Comparison of ENCODE assay signal across 14 cellular contexts in the genomic region with DNA sequence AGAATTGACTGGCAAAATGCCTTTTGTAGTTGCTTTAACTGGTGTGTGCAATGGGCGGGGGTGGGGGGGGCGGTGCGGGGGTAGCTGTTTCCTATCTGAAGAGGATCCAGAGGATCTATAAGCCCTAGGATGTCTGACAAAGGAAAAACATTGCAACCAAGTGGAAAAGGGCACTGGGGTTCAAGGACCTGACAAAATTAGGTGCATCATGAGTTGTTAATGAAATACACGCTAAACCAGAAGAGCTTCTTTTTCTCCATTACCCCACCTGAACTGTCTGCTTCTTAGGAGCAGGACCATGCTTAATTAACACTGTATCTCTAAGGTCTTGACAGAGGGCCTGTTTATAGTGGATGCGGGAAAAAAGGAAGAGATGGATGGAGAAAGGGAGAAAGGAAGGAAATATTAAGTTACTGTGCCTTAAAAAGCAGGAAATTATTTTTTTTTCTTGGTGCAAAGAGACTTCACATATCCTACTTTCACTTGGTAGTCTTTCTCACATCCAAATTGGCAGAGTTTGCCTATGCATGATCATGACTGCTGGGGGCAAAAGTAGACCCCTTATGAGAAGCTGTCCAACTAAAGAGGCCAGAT. TPM values are rescaled to one million over a fixed set of nuclear protein-coding genes. Genes with fewer than 3 reads are reported as not detected.
DNase-seq lines count a peak whose midpoint lies in the region; ATAC-seq, FAIRE-seq and TF ChIP-seq lines count a peak whose summit lies in the region.
"Had no signal": no experiment of that assay in that cellular context is flagged by ENCODE, and none has a peak within 500 bp of the region (broad histone marks: within the 10 kb centered on the region; RNA-seq: fewer than 3 reads in every experiment).

No MANE protein-coding gene starts in this region.

- no peak overlapping the region for H3K27ac Mint-ChIP-seq in neural crest cell (ENCODE audit: unreplicated experiment)
- H3K27ac Mint-ChIP-seq: activated CD4-positive, alpha-beta memory T cell treated with anti-CD3 and anti-CD28 coated beads, Interleukin-2, amount 10 ng/mL, durations not matched to agents 7 days and 5 days; activated naive CD4-positive, alpha-beta T cell treated with anti-CD3 and anti-CD28 coated beads, Interleukin-2, amount 10 ng/mL, durations not matched to agents 7 days and 5 days; T-helper 2 cell treated with Interferon-gamma antibody and Interleukin-4, amounts not matched to agents 5 μg/mL and 100 μg/mL, for 36 hours had no signal

- peaks cover 59% of the 10 kb centered on the region for H3K4me1 Mint-ChIP-seq in neural crest cell

- POLR2A ChIA-PET in HepG2 (lab: Yijun Ruan, JAX), result no interaction called here
- POLR2A ChIA-PET in GM10248 (lab: Yijun Ruan, JAX), result no interaction called here

- DNase-seq in right lobe of liver, result no peak
- DNase-seq in HepG2 (ENCODE audit: low spot score), result no peak
- DNase-seq in dermis blood vessel endothelial cell, result peak; percentile 20
- DNase-seq in neural crest cell (ENCODE audit: low read depth, low spot score), result no peak
- no peak for DNase-seq in NCI-H82 treated with DMSO at 0.1 percent for 48 hours (lab: John Stamatoyannopoulos, UW; ENCODE audit: unreplicated experiment)
- no peak for DNase-seq in urothelium cell line (ENCODE audit: low spot score)
- no peak for DNase-seq in GM10248 (ENCODE audit: extremely low spot score)
- no peak for DNase-seq in activated gamma-delta T cell treated with Interleukin-2 at 50 U/mL for 16 hours
- DNase-seq: activated CD4-positive, alpha-beta memory T cell treated with anti-CD3 and anti-CD28 coated beads, Interleukin-2, amount 10 ng/mL, durations not matched to agents 7 days and 5 days; activated naive CD4-positive, alpha-beta T cell treated with anti-CD3 and anti-CD28 coated beads, Interleukin-2, amount 10 ng/mL, durations not matched to agents 7 days and 5 days; DMS79; hypothalamus had no signal

- CTCF ChIA-PET in HepG2 (lab: Yijun Ruan, JAX; ENCODE audit: low intra/inter-chr PET ratio, low total read pairs), result no interaction called here
- CTCF ChIA-PET in GM10248 (lab: Yijun Ruan, JAX), result interaction anchor here (1.1 kb wide), 1 partner anchor 11 kb away, joined by 3 read pairs; no protein-coding TSS in a partner anchor

- intact Hi-C loops in right lobe of liver (cut with DNase I), result no loop called here
- intact Hi-C loops in HepG2 (cut with micrococcal nuclease; ENCODE audit: unreplicated experiment), result no loop called here

- in situ Hi-C loops in HepG2 (cut with HindIII; ENCODE audit: extremely low pct_ligation_motif_present, low pct_unique_long_range_greater_than_20kb), result no loop called here

- FAIRE-seq in HepG2 (lab: Jason Lieb, UNC), result no peak
- FAIRE-seq in urothelium cell line (lab: Jason Lieb, UNC), result no peak

- H2AFZ ChIP-seq in HepG2 (ENCODE audit: low read length), result no peak overlapping the region

- no peak for TF ChIP-seq RAD21 in HepG2 (CRISPR knock-in tag; IDR thresholded peaks at IDR 0.05)

- H3K36me3 Mint-ChIP-seq in neural crest cell (ENCODE audit: low read depth), result peaks cover 8% of the 10 kb centered on the region

- TF ChIP-seq POLR2A in right lobe of liver (IDR thresholded peaks at IDR 0.05), result no peak
- TF ChIP-seq POLR2A in HepG2 (IDR thresholded peaks at IDR 0.05; ENCODE audit: insufficient read depth in 1 of 2, low read depth in 2 of 2, low read length in 2 of 2), result no peak

- TF ChIP-seq CTCF in right lobe of liver (IDR thresholded peaks at IDR 0.05) (no peak), HepG2 (CRISPR knock-in tag; IDR thresholded peaks at IDR 0.05) (no peak), neural crest cell (conservative IDR thresholded peaks at IDR 0.05) (no peak), GM10248 (IDR thresholded peaks at IDR 0.05; ENCODE audit: control extremely low read depth, extremely low read depth, low read depth, missing control alignments) (no peak)

- H3K4me3 Mint-ChIP-seq in neural crest cell, result peak overlapping the region; percentile 83
- H3K4me3 Mint-ChIP-seq: activated CD4-positive, alpha-beta memory T cell treated with anti-CD3 and anti-CD28 coated beads, Interleukin-2, amount 10 ng/mL, durations not matched to agents 7 days and 5 days; activated naive CD4-positive, alpha-beta T cell treated with anti-CD3 and anti-CD28 coated beads, Interleukin-2, amount 10 ng/mL, durations not matched to agents 7 days and 5 days; T-helper 2 cell treated with Interferon-gamma antibody and Interleukin-4, amounts not matched to agents 5 μg/mL and 100 μg/mL, for 36 hours had no signal

- H3K36me3 ChIP-seq in right lobe of liver (peaks cover 0 to 15% (median 0%) of the 10 kb centered on the region in 4 donors), HepG2 (replicated peaks in 1 of 2; ENCODE audit: control insufficient read depth in 1 of 2, insufficient read depth in 2 of 2, low read length in 2 of 2) (no peaks in the 10 kb centered on the region)

- 30% methylated on average over 5 of the region's 5 CpGs for WGBS in right lobe of liver (ENCODE audit: insufficient coverage, low coverage, low lambda C conversion rate, missing lambda C conversion rate)
- WGBS in HepG2 (ENCODE audit: low lambda C conversion rate), result 62% methylated on average over 5 of the region's 5 CpGs

- H3K4me3 ChIP-seq in right lobe of liver, result no peak overlapping the region
- H3K4me3 ChIP-seq in HepG2 (replicated peaks in 1 of 3; ENCODE audit: insufficient read depth in 1 of 3, low read depth in 2 of 3, low read length in 3 of 3), result no peak overlapping the region

- BruUV-seq in HepG2 (replicated peaks; lab: Mats Ljungman, UMichigan), result no TSS peak

- H3K4me1 ChIP-seq in right lobe of liver, result peaks cover 0 to 60% (median 25%) of the 10 kb centered on the region in 4 donors
- peaks cover 21% of the 10 kb centered on the region for H3K4me1 ChIP-seq in HepG2 (ENCODE audit: insufficient read depth, low read length)

- H3K27ac ChIP-seq in right lobe of liver (peak overlapping the region; percentile 5 to 95 (median 10)), HepG2 (ENCODE audit: extremely low read length, insufficient read depth, low read length) (no peak overlapping the region)
- H3K27ac ChIP-seq: KMS-11 had no signal

- no peaks in the 10 kb centered on the region for H3K9me3 ChIP-seq in right lobe of liver
- no peaks in the 10 kb centered on the region for H3K9me3 ChIP-seq in HepG2 (ENCODE audit: low read length)

- H3K27me3 Mint-ChIP-seq in neural crest cell (ENCODE audit: low read depth), result peaks cover 3% of the 10 kb centered on the region

- no peak for TF ChIP-seq EP300 in HepG2 (IDR thresholded peaks at IDR 0.05; ENCODE audit: low read depth in 2 of 2, low read length in 2 of 2)
- no peak for TF ChIP-seq EP300 in HepG2 (CRISPR knock-in tag; IDR thresholded peaks at IDR 0.05; ENCODE audit: borderline replicate concordance)

- H4K20me1 ChIP-seq in HepG2 (ENCODE audit: insufficient read depth, low read length), result no peaks in the 10 kb centered on the region

- no peak overlapping the region for H3K4me2 ChIP-seq in HepG2 (ENCODE audit: low read depth, low read length)

- H3K9me3 Mint-ChIP-seq in neural crest cell, result no peaks in the 10 kb centered on the region
- H3K9me3 Mint-ChIP-seq: activated CD4-positive, alpha-beta memory T cell treated with anti-CD3 and anti-CD28 coated beads, Interleukin-2, amount 10 ng/mL, durations not matched to agents 7 days and 5 days; activated naive CD4-positive, alpha-beta T cell treated with anti-CD3 and anti-CD28 coated beads, Interleukin-2, amount 10 ng/mL, durations not matched to agents 7 days and 5 days; T-helper 2 cell treated with Interferon-gamma antibody and Interleukin-4, amounts not matched to agents 5 μg/mL and 100 μg/mL, for 36 hours had no signal

- no peaks in the 10 kb centered on the region for H3K27me3 ChIP-seq in right lobe of liver
- peaks cover 6 to 31% of the 10 kb centered on the region in 2 experiments; a peak in 4 of 5 replicates for H3K27me3 ChIP-seq in HepG2 (ENCODE audit: control insufficient read depth in 1 of 2, insufficient read depth in 2 of 2, low read length in 2 of 2)

- no peak for ATAC-seq in right lobe of liver
- ATAC-seq in HepG2, result no peak

- H3K79me2 ChIP-seq in HepG2 (ENCODE audit: insufficient read depth, low read length), result no peaks in the 10 kb centered on the region

- no peak overlapping the region for H3K9ac ChIP-seq in HepG2 (ENCODE audit: insufficient read depth, low read depth, low read length)
- H3K9ac ChIP-seq: KMS-11 had no signal

RNA-seq across cellular contexts. Expression of gene RND3, which starts 4.7 kb away (rescaled TPM):
- total RNA-seq in right lobe of liver (10 to 100 TPM; 20.0 to 70.5 (median 36.8) TPM), HepG2 (2016; rRNA removed; fragmentation: Illumina TruSeq; extraction: Trizol) (0.13 and 0.73 TPM in 2 replicates), dermis blood vessel endothelial cell (53.1 and 66.5 TPM in 2 replicates), neural crest cell (49.7 and 54.3 TPM in 2 replicates)
- total RNA-seq in HepG2 (2016; cell fraction: cytosol; rRNA removed; fragmentation: Illumina TruSeq; extraction: Trizol; ENCODE audit: low read depth), result not detected in 2 replicates
- total RNA-seq in HepG2 (2016; cell fraction: insoluble cytoplasmic fraction; rRNA removed; fragmentation: Illumina TruSeq; extraction: Trizol), result 0.19 and 0.71 TPM in 2 replicates
- 0.10 and 0.25 TPM in 2 replicates for total RNA-seq in HepG2 (2016; cell fraction: membrane; rRNA removed; fragmentation: Illumina TruSeq; extraction: Trizol)
- total RNA-seq in HepG2 (2016; cell fraction: nucleus; rRNA removed; fragmentation: Illumina TruSeq; extraction: Trizol), result 0.41 and 0.59 TPM in 2 replicates
- polyA plus RNA-seq in HepG2 (2011; rRNA removed), result 0.24 and 0.42 TPM in 2 replicates
- polyA plus RNA-seq in HepG2 (2011; cell fraction: cytosol; rRNA removed), result 0.17 and 0.42 TPM in 2 replicates
- 0.59 TPM in 1 of 2 replicates, not detected in the other for polyA plus RNA-seq in HepG2 (2011; cell fraction: nucleus; rRNA removed)
- 0.17 and 0.20 TPM in 2 replicates for polyA plus RNA-seq in HepG2 (2012)
- polyA plus RNA-seq in HepG2 (2016; cell fraction: cytosol; fragmentation: Illumina TruSeq; extraction: Trizol; ENCODE audit: low read depth), result not detected in 2 replicates
- 0.29 and 0.58 TPM in 2 replicates for polyA plus RNA-seq in HepG2 (2016; cell fraction: insoluble cytoplasmic fraction; fragmentation: Illumina TruSeq; extraction: Trizol; ENCODE audit: low read depth)
- not detected in 2 replicates for polyA plus RNA-seq in HepG2 (2016; cell fraction: membrane; fragmentation: Illumina TruSeq; extraction: Trizol; ENCODE audit: low read depth)
- 0.27 and 0.67 TPM in 2 replicates for polyA plus RNA-seq in HepG2 (2016; cell fraction: nucleus; fragmentation: Illumina TruSeq; extraction: Trizol; ENCODE audit: insufficient read depth, low read depth)
- 34.6 TPM in 1 of 2 replicates, not detected in the other for polyA minus RNA-seq in HepG2 (2011; rRNA and poly(A)+ RNA removed; ENCODE audit: low replicate concordance)
- 0.69 and 0.70 TPM in 2 replicates for polyA minus RNA-seq in HepG2 (2011; cell fraction: cytosol; rRNA and poly(A)+ RNA removed)
- 0.87 and 1.0 TPM in 2 replicates for polyA minus RNA-seq in HepG2 (2011; cell fraction: nucleus; rRNA and poly(A)+ RNA removed)
- total RNA-seq: activated CD4-positive, alpha-beta memory T cell treated with anti-CD3 and anti-CD28 coated beads, Interleukin-2, amount 10 ng/mL, durations not matched to agents 7 days and 5 days had no signal

Comparison
In these comparisons a context has a peak if more than half of its experiments do, and no peak if none do; other contexts are left out.
1. RNA of gene RND3, which starts 4.7 kb away (total RNA-seq): 53.1 to 66.5 TPM in dermis blood vessel endothelial cell, 49.7 to 54.3 TPM in neural crest cell and 20.0 to 70.5 TPM in right lobe of liver; 0.10 to 0.73 TPM in HepG2; every median in the first group is over 10 times any median in the second.